ENCODE assay signal across 13 cellular contexts in genomic region chr9:75903785-75904360, GRCh38. TPM values are rescaled to one million over a fixed set of nuclear protein-coding genes. Genes with fewer than 3 reads are reported as not detected.
A peak's percentile ranks its signal among the peaks of the same experiment; 100 is the strongest.
DNase-seq lines count a peak whose midpoint lies in the region; ATAC-seq and TF ChIP-seq lines count a peak whose summit lies in the region.
"Had no signal": no experiment of that assay in that cellular context is flagged by ENCODE, and none has a peak within 500 bp of the region (broad histone marks: within the 10 kb centered on the region; RNA-seq: fewer than 3 reads in every experiment).

No MANE protein-coding gene starts in this region.

- H3K9me3 ChIP-seq in hepatocyte (ENCODE audit: low read depth) = no peaks in the 10 kb centered on the region
- no peaks in the 10 kb centered on the region for H3K9me3 ChIP-seq in uterus
- no peaks in the 10 kb centered on the region for H3K9me3 ChIP-seq in right atrium auricular region

- 75% methylated on average over 5 of the region's 5 CpGs for WGBS in hepatocyte (ENCODE audit: low lambda C conversion rate, missing lambda C conversion rate)

- no peak for TF ChIP-seq POLR2A in uterus (IDR thresholded peaks at IDR 0.05)

- H3K4me1 ChIP-seq in hepatocyte (ENCODE audit: insufficient read depth) = peaks cover 2% of the 10 kb centered on the region
- H3K4me1 ChIP-seq in uterus = no peaks in the 10 kb centered on the region
- no peaks in the 10 kb centered on the region for H3K4me1 ChIP-seq in right atrium auricular region

- no peak for TF ChIP-seq CTCF in hepatocyte (IDR thresholded peaks at IDR 0.05; ENCODE audit: poor library complexity)
- TF ChIP-seq CTCF in uterus (IDR thresholded peaks at IDR 0.05) = no peak
- TF ChIP-seq CTCF in right atrium auricular region (IDR thresholded peaks at IDR 0.05) = no peak

- no peak overlapping the region for H3K4me2 ChIP-seq in hepatocyte

- H3K4me1 Mint-ChIP-seq in activated T-helper 17 cell treated with anti-CD3 and anti-CD28 coated beads, Interleukin-2, amount 50 U/mL, for 72 hours = peaks cover 8% of the 10 kb centered on the region
- H3K4me1 Mint-ChIP-seq: neural crest cell had no signal

- DNase-seq in stimulated activated CD4-positive, alpha-beta T cell treated with anti-CD3 and anti-CD28 coated beads, Interleukin-15, amount 100 ng/mL, for 24 hours = peak; percentile 29
- DNase-seq in stimulated activated CD4-positive, alpha-beta T cell treated with anti-CD3 and anti-CD28 coated beads, Interleukin-4, amount 100 ng/mL, for 24 hours = no peak
- DNase-seq in hepatocyte (ENCODE audit: low spot score) (no peak), uterus (peak; percentile 24 to 31), right atrium auricular region (ENCODE audit: low spot score) (no peak)
- DNase-seq: central memory CD4-positive, alpha-beta T cell; GF-D8; NCI-H446; stimulated activated CD4-positive, alpha-beta T cell treated with anti-CD3 and anti-CD28 coated beads, Interleukin-12 subunit alpha, Interleukin-12 subunit beta, amount 100 ng/mL, for 4 hours had no signal

- no peaks in the 10 kb centered on the region for H3K36me3 ChIP-seq in hepatocyte (replicated peaks; ENCODE audit: insufficient read depth, low read depth)
- H3K36me3 ChIP-seq in uterus = no peaks in the 10 kb centered on the region
- H3K36me3 ChIP-seq in right atrium auricular region = no peaks in the 10 kb centered on the region

- ATAC-seq in activated T-helper 17 cell treated with anti-CD3 and anti-CD28 coated beads, Interleukin-2, amount 50 U/mL, for 72 hours (replicated peaks) = peak; percentile 89
- ATAC-seq in HG03196 (IDR thresholded peaks at IDR 0.05; ENCODE audit: unreplicated experiment) (no peak), HG02981 (IDR thresholded peaks at IDR 0.05; ENCODE audit: unreplicated experiment) (no peak)

- H3K9me2 ChIP-seq in hepatocyte (replicated peaks; ENCODE audit: insufficient read depth) = no peaks in the 10 kb centered on the region

- H3K27ac ChIP-seq in hepatocyte (peak overlapping the region; percentile 66), uterus (no peak overlapping the region), right atrium auricular region (no peak overlapping the region)

- no peaks in the 10 kb centered on the region for H4K20me1 ChIP-seq in hepatocyte (ENCODE audit: insufficient read depth, poor library complexity, severe bottlenecking)

- H3K4me3 ChIP-seq in hepatocyte = no peak overlapping the region
- no peak overlapping the region for H3K4me3 ChIP-seq in uterus
- H3K4me3 ChIP-seq in right atrium auricular region = no peak overlapping the region

- H3K9me3 Mint-ChIP-seq in activated T-helper 17 cell treated with anti-CD3 and anti-CD28 coated beads, Interleukin-2, amount 50 U/mL, for 72 hours = peaks cover 4% of the 10 kb centered on the region

- H3K4me3 Mint-ChIP-seq in activated T-helper 17 cell treated with anti-CD3 and anti-CD28 coated beads, Interleukin-2, amount 50 U/mL, for 72 hours = no peak overlapping the region
- H3K4me3 Mint-ChIP-seq: neural crest cell had no signal

- intact Hi-C loops in uterus (cut with DNase I; ENCODE audit: low total_unique reads) = no loop called here

- no peaks in the 10 kb centered on the region for H3K27me3 ChIP-seq in hepatocyte
- no peaks in the 10 kb centered on the region for H3K27me3 ChIP-seq in uterus
- no peaks in the 10 kb centered on the region for H3K27me3 ChIP-seq in right atrium auricular region

- no peak overlapping the region for H3K27ac Mint-ChIP-seq in activated T-helper 17 cell treated with anti-CD3 and anti-CD28 coated beads, Interleukin-2, amount 50 U/mL, for 72 hours

- H3K79me2 ChIP-seq in hepatocyte = peaks cover 82% of the 10 kb centered on the region

- no peaks in the 10 kb centered on the region for H3K27me3 Mint-ChIP-seq in activated T-helper 17 cell treated with anti-CD3 and anti-CD28 coated beads, Interleukin-2, amount 50 U/mL, for 72 hours

- no peak overlapping the region for H2AFZ ChIP-seq in hepatocyte

- no peaks in the 10 kb centered on the region for H3K36me3 Mint-ChIP-seq in activated T-helper 17 cell treated with anti-CD3 and anti-CD28 coated beads, Interleukin-2, amount 50 U/mL, for 72 hours (ENCODE audit: low read depth)

RNA-seq across cellular contexts. Expression of gene PCSK5, which starts 13.4 kb away (rescaled TPM):
- 1 to 10 TPM; 1.6 to 3.8 TPM for total RNA-seq in activated T-helper 17 cell treated with anti-CD3 and anti-CD28 coated beads, Interleukin-2, amount 50 U/mL, for 72 hours
- total RNA-seq in hepatocyte (67.5 and 71.7 TPM in 2 replicates), uterus (10 to 100 TPM in 2 of 4 donors, 1 to 10 TPM in 2; 6.5 to 24.3 (median 12.4) TPM), right atrium auricular region (1 to 10 TPM; 5.3 to 6.5 TPM)
- 59.1 and 61.0 TPM in 2 replicates for polyA plus RNA-seq in hepatocyte

Comparison
In these comparisons a context has a peak if more than half of its experiments do, and no peak if none do; other contexts are left out.
1. DNase-seq: peak in stimulated activated CD4-positive, alpha-beta T cell treated with anti-CD3 and anti-CD28 coated beads, Interleukin-15, amount 100 ng/mL, for 24 hours (single experiment) and uterus (2 of 2); none in stimulated activated CD4-positive, alpha-beta T cell treated with anti-CD3 and anti-CD28 coated beads, Interleukin-4, amount 100 ng/mL, for 24 hours (single experiment), hepatocyte (single experiment) and right atrium auricular region (single experiment).